22 cellular contexts compared by ENCODE assay signal in genomic region chr5:122507581-122507980, GRCh38.
DNase-seq lines count a peak whose midpoint lies in the region; ATAC-seq and TF ChIP-seq lines count a peak whose summit lies in the region.
"Had no signal": no experiment of that assay in that cellular context is flagged by ENCODE, and none has a peak within 500 bp of the region (broad histone marks: within the 10 kb centered on the region; RNA-seq: fewer than 3 reads in every experiment).

No MANE protein-coding gene starts in this region.

- H3K27me3 ChIP-seq in esophagus squamous epithelium, result no peaks in the 10 kb centered on the region

- ATAC-seq in GM19452 (IDR thresholded peaks at IDR 0.05; ENCODE audit: unreplicated experiment), result no peak
- ATAC-seq: CD8-positive, alpha-beta T cell had no signal

- no peak overlapping the region for H3K4me3 ChIP-seq in esophagus squamous epithelium
- H3K4me3 ChIP-seq: PC-9, SK-N-MC had no signal

- no peaks in the 10 kb centered on the region for H3K4me1 ChIP-seq in esophagus squamous epithelium

- DNase-seq in DMS53 (lab: John Stamatoyannopoulos, UW) (peak; percentile 34), DMS53 treated with DMSO at 0.1 percent for 48 hours (lab: John Stamatoyannopoulos, UW; ENCODE audit: unreplicated experiment) (no peak), RKO (ENCODE audit: low spot score) (peak; percentile 49), epithelial cell of prostate (ENCODE audit: low read depth, low spot score) (peak; percentile 18), superior temporal gyrus (ENCODE audit: extremely low spot score) (no peak), esophagus squamous epithelium (lab: John Stamatoyannopoulos, UW) (no peak)
- no peak for DNase-seq in activated effector memory CD4-positive, alpha-beta T cell treated with anti-CD3 and anti-CD28 coated beads, Interleukin-2, amount 50 U/mL, for 16 hours
- DNase-seq: CD8-positive, alpha-beta T cell; DMS79 treated with DMSO at 0.1 percent for 48 hours; GF-D8; GOT3; KBM-7; NCI-H1436; NCI-H2029; NCI-H2171 treated with DMSO at 0.1 percent for 48 hours; NCI-H446 treated with DMSO at 0.1 percent for 48 hours; NCI-H748 treated with DMSO at 0.1 percent for 48 hours; PC-9; Right ventricle myocardium superior had no signal

- H3K27ac ChIP-seq in epithelial cell of prostate (no peak overlapping the region), esophagus squamous epithelium (no peak overlapping the region)
- H3K27ac ChIP-seq: 22Rv1, PC-9, SK-N-MC had no signal

- H3K36me3 ChIP-seq in esophagus squamous epithelium, result no peaks in the 10 kb centered on the region

- H3K9me3 ChIP-seq in esophagus squamous epithelium, result no peaks in the 10 kb centered on the region

- no peak for TF ChIP-seq POLR2A in esophagus squamous epithelium (IDR thresholded peaks at IDR 0.05)

- intact Hi-C loops in esophagus squamous epithelium (cut with DNase I), result no loop called here

- 69 to 79% methylated on average over 5 of the region's 5 CpGs for WGBS in esophagus squamous epithelium, 2 donors

- no peak for TF ChIP-seq CTCF in esophagus squamous epithelium (IDR thresholded peaks at IDR 0.05)

Comparison
In these comparisons a context has a peak if more than half of its experiments do, and no peak if none do; other contexts are left out.
1. DNase-seq: peak in DMS53 (single experiment), RKO (single experiment) and epithelial cell of prostate (single experiment); none in DMS53 treated with DMSO at 0.1 percent for 48 hours (single experiment), activated effector memory CD4-positive, alpha-beta T cell treated with anti-CD3 and anti-CD28 coated beads, Interleukin-2, amount 50 U/mL, for 16 hours (single experiment), superior temporal gyrus (single experiment) and esophagus squamous epithelium (single experiment).